Comparison of ENCODE assay signal across 16 cellular contexts in the genomic region with DNA sequence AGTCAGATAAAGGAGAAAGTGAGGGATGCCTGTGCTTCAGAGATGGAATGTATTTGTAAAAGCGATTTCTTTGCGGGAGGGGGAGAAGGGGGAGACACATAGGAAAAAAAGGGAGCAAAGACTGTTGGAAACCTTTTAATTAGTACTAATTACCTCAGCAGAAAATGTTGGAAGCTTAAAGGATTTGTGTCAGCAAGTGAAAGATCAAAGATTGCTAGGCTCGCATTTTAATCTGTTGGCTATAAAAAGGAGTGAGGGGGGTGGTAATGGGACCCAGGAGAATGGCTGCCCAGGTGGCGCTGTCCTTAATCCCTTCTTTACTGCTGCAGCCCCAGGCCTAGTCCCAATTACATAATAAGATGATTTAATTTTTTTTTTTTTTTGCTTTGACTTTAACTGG.
A peak's percentile ranks its signal among the peaks of the same experiment; 100 is the strongest.
DNase-seq lines count a peak whose midpoint lies in the region; ATAC-seq, FAIRE-seq and TF ChIP-seq lines count a peak whose summit lies in the region.
"Had no signal": no experiment of that assay in that cellular context is flagged by ENCODE, and none has a peak within 500 bp of the region (broad histone marks: within the 10 kb centered on the region; RNA-seq: fewer than 3 reads in every experiment).

No MANE protein-coding gene starts in this region.

- H3K79me2 ChIP-seq in PC-3 (ENCODE audit: low read length) = no peaks in the 10 kb centered on the region

- FAIRE-seq in D721Med (lab: Jason Lieb, UNC) = no peak
- FAIRE-seq: GM12878, GM19239 had no signal

- DNase-seq in D721Med (ENCODE audit: insufficient read length, low spot score) = peak; percentile 54
- DNase-seq in NCI-H524 (lab: John Stamatoyannopoulos, UW) = peak; percentile 40 to 67
- no peak for DNase-seq in PC-3
- peak; percentile 38 for DNase-seq in retina
- no peak for DNase-seq in A172 (ENCODE audit: low spot score)
- DNase-seq: 8988T; ACHN; CD4-positive, CD25-positive, alpha-beta regulatory T cell; DMS79; GOT3 had no signal

- ATAC-seq in PC-3 (no peak), HG03439 (IDR thresholded peaks at IDR 0.05; ENCODE audit: unreplicated experiment) (no peak), GM18511 (IDR thresholded peaks at IDR 0.05; ENCODE audit: unreplicated experiment) (no peak)
- ATAC-seq: GM12878, HCT116 had no signal

- H3K4me1 ChIP-seq in PC-3 (ENCODE audit: insufficient read depth, low read length) = no peaks in the 10 kb centered on the region
- H3K4me1 ChIP-seq: BLaER1 treated with 17β-estradiol and CSF1 and Interleukin-3, amounts not matched to agents 10 nM and 100 nM had no signal

- peaks cover 52% of the 10 kb centered on the region for H3K27me3 ChIP-seq in PC-3 (ENCODE audit: low read length)
- H3K27me3 ChIP-seq: BLaER1 treated with 17β-estradiol and CSF1 and Interleukin-3, amounts not matched to agents 10 nM and 100 nM had no signal

- TF ChIP-seq CTCF in D721Med (IDR thresholded peaks at IDR 0.05; ENCODE audit: insufficient read depth, missing control alignments) (peak; percentile 21), PC-3 (conservative IDR thresholded peaks at IDR 0.05; ENCODE audit: low read depth, low read length) (peak; percentile 51)

- H3K27ac ChIP-seq in PC-3 (ENCODE audit: low read length) = no peak overlapping the region
- H3K27ac ChIP-seq: BLaER1 treated with 17β-estradiol and CSF1 and Interleukin-3, amounts not matched to agents 10 nM and 100 nM had no signal

- no peaks in the 10 kb centered on the region for H4K20me1 ChIP-seq in PC-3 (ENCODE audit: low read length)
- H4K20me1 ChIP-seq: BLaER1 treated with 17β-estradiol and CSF1 and Interleukin-3, amounts not matched to agents 10 nM and 100 nM had no signal

- no peak overlapping the region for H3K9ac ChIP-seq in PC-3 (ENCODE audit: low read length)
- H3K9ac ChIP-seq: BLaER1 treated with 17β-estradiol and CSF1 and Interleukin-3, amounts not matched to agents 10 nM and 100 nM had no signal

- no peak overlapping the region for H3K4me2 ChIP-seq in PC-3 (ENCODE audit: low read length)
- H3K4me2 ChIP-seq: BLaER1 treated with 17β-estradiol and CSF1 and Interleukin-3, amounts not matched to agents 10 nM and 100 nM had no signal

- H3K9me3 ChIP-seq in PC-3 (ENCODE audit: low read length) = no peaks in the 10 kb centered on the region
- H3K9me3 ChIP-seq: BLaER1 treated with 17β-estradiol and CSF1 and Interleukin-3, amounts not matched to agents 10 nM and 100 nM had no signal

- no peak overlapping the region for H2AFZ ChIP-seq in PC-3 (ENCODE audit: low read length)

- BruUV-seq in PC-3 (replicated peaks; lab: Mats Ljungman, UMichigan) = no TSS peak

- CTCF ChIA-PET in PC-3 (lab: Charles Lee) = no interaction called here

- H3F3A ChIP-seq in PC-3 (ENCODE audit: low read length, unreplicated experiment) = no peaks in the 10 kb centered on the region

- no peaks in the 10 kb centered on the region for H3K36me3 ChIP-seq in PC-3 (ENCODE audit: low read depth, low read length)
- H3K36me3 ChIP-seq: BLaER1 treated with 17β-estradiol and CSF1 and Interleukin-3, amounts not matched to agents 10 nM and 100 nM had no signal

- no peaks in the 10 kb centered on the region for H3K9me2 ChIP-seq in PC-3 (replicated peaks; ENCODE audit: low read length)

- H3K4me3 ChIP-seq in PC-3 (ENCODE audit: low read length) = no peak overlapping the region
- H3K4me3 ChIP-seq: BLaER1 treated with 17β-estradiol and CSF1 and Interleukin-3, amounts not matched to agents 10 nM and 100 nM; GM12878 had no signal

- POLR2A ChIA-PET in PC-3 (lab: Charles Lee; ENCODE audit: unreplicated experiment) = no interaction called here

- intact Hi-C loops in PC-3 (cut with micrococcal nuclease) = no loop called here

Comparison
In these comparisons a context has a peak if more than half of its experiments do, and no peak if none do; other contexts are left out.
1. DNase-seq: peak in D721Med (single experiment), NCI-H524 (2 of 2) and retina (single experiment); none in PC-3 (single experiment) and A172 (single experiment).